In genomic region chr12:78457951-78458350, GRCh38 we compare ENCODE assay signal across 10 cellular contexts.
DNase-seq lines count a peak whose midpoint lies in the region; ATAC-seq and TF ChIP-seq lines count a peak whose summit lies in the region.
"Had no signal": no experiment of that assay in that cellular context is flagged by ENCODE, and none has a peak within 500 bp of the region (broad histone marks: within the 10 kb centered on the region; RNA-seq: fewer than 3 reads in every experiment).

No MANE protein-coding gene starts in this region.

- H3K27ac ChIP-seq in upper lobe of right lung = no peak overlapping the region
- H3K27ac ChIP-seq: heart right ventricle, psoas muscle had no signal

- intact Hi-C loops in upper lobe of right lung (cut with DNase I) = no loop called here

- TF ChIP-seq CTCF in upper lobe of right lung (IDR thresholded peaks at IDR 0.05) = no peak

- no peak overlapping the region for H3K4me3 ChIP-seq in upper lobe of right lung
- H3K4me3 ChIP-seq: heart right ventricle, psoas muscle had no signal

- H3K4me1 ChIP-seq in upper lobe of right lung = no peaks in the 10 kb centered on the region
- H3K4me1 ChIP-seq: heart right ventricle, psoas muscle had no signal

- TF ChIP-seq POLR2A in erythroblast (IDR thresholded peaks at IDR 0.05; ENCODE audit: low read length) = no peak

- peak; percentile 99 for ATAC-seq in GM19372 (IDR thresholded peaks at IDR 0.05; ENCODE audit: low read depth, unreplicated experiment)
- ATAC-seq in HG02970 (IDR thresholded peaks at IDR 0.05; ENCODE audit: low FRiP score, unreplicated experiment) = peak; percentile 96
- ATAC-seq in upper lobe of right lung = peak; percentile 27
- ATAC-seq: HCT116, heart right ventricle, psoas muscle had no signal

- no peaks in the 10 kb centered on the region for H3K9me3 ChIP-seq in upper lobe of right lung
- H3K9me3 ChIP-seq: heart right ventricle, psoas muscle had no signal

- DNase-seq in NOMO-1 treated with DMSO at 0.1 percent for 48 hours (lab: John Stamatoyannopoulos, UW; ENCODE audit: unreplicated experiment) (peak; percentile 97), upper lobe of right lung (no peak), AG08396 (ENCODE audit: low spot score) (no peak), erythroblast (lab: John Stamatoyannopoulos, UW) (no peak), NCI-H1694 treated with DMSO at 0.1 percent for 48 hours (lab: John Stamatoyannopoulos, UW) (no peak)
- DNase-seq: heart right ventricle, psoas muscle had no signal

- H3K36me3 ChIP-seq in upper lobe of right lung = no peaks in the 10 kb centered on the region
- H3K36me3 ChIP-seq: heart right ventricle had no signal

- H3K27me3 ChIP-seq in upper lobe of right lung = no peaks in the 10 kb centered on the region
- H3K27me3 ChIP-seq: heart right ventricle had no signal

Comparison
In these comparisons a context has a peak if more than half of its experiments do, and no peak if none do; other contexts are left out.
1. ATAC-seq: peak in every context shown above with its lines; median percentile 99 in GM19372; 96 in HG02970; 27 in upper lobe of right lung.